8 cellular contexts compared by ENCODE assay signal in the genomic region with DNA sequence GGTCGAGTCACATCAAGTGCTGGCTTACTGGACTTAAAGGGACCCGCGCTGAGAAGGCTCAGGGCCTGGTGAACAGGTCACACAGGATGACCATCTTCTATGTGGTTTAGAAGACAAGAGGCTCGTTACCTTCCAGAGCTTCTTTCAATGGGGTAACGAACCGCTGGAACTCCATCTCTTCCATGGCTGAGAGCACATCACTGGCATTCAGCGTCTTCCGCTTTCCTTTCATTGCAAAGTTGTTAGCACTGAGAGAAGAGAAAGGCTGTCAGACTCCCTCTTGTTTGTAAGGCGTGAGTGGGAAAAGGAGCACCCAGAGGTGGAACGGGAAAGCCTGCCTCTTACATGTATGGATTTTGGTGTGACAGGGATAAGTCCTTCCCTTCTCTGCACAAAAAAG.
DNase-seq lines count a peak whose midpoint lies in the region; ATAC-seq and TF ChIP-seq lines count a peak whose summit lies in the region.

No MANE protein-coding gene starts in this region.

- ATAC-seq in GM21717 (IDR thresholded peaks at IDR 0.05; ENCODE audit: unreplicated experiment): no peak

- peaks cover 7 to 19% of the 10 kb centered on the region in 2 donors for H3K4me1 ChIP-seq in duodenal mucosa (ENCODE audit: control insufficient read depth in 1 of 2, insufficient read depth in 2 of 2, low read length in 2 of 2)

- peaks cover 21% of the 10 kb centered on the region for H3K36me3 Mint-ChIP-seq in nephron progenitor cell (ENCODE audit: low read depth)

- H3K9ac ChIP-seq in duodenal mucosa (ENCODE audit: low read depth in 1 of 2, low read length in 2 of 2): peak overlapping the region; percentile 79 to 91

- TF ChIP-seq CTCF in C4-2B (conservative IDR thresholded peaks at IDR 0.05) (no peak), nephron progenitor cell (IDR thresholded peaks at IDR 0.05) (no peak)

- H3K27me3 Mint-ChIP-seq in nephron progenitor cell (ENCODE audit: low read depth, poor library complexity): peaks cover 6% of the 10 kb centered on the region

- H3K27ac ChIP-seq in C4-2B (peak overlapping the region; percentile 95), duodenal mucosa (ENCODE audit: low read depth, low read length) (peak overlapping the region; percentile 97)

- H3K4me3 ChIP-seq in duodenal mucosa (ENCODE audit: low read depth in 1 of 2, low read length in 2 of 2): peak overlapping the region; percentile 94 to 95

- no peaks in the 10 kb centered on the region for H3K9me3 Mint-ChIP-seq in nephron progenitor cell

- H3K4me3 Mint-ChIP-seq in nephron progenitor cell: peak overlapping the region; percentile 98

- peak overlapping the region; percentile 100 for H3K27ac Mint-ChIP-seq in nephron progenitor cell

- peaks cover 4 to 19% of the 10 kb centered on the region in 2 donors for H3K36me3 ChIP-seq in duodenal mucosa (ENCODE audit: control insufficient read depth in 1 of 2, insufficient read depth in 2 of 2, low read length in 2 of 2)

- H3K9me3 ChIP-seq in duodenal mucosa (ENCODE audit: control insufficient read depth in 1 of 2, low read length in 2 of 2): no peaks in the 10 kb centered on the region

- peaks cover 41% of the 10 kb centered on the region for H3K4me1 Mint-ChIP-seq in nephron progenitor cell

- no peaks in the 10 kb centered on the region for H3K27me3 ChIP-seq in duodenal mucosa (ENCODE audit: control insufficient read depth in 1 of 2, insufficient read depth in 2 of 2, low read length in 2 of 2)

- DNase-seq in NAMALWA (ENCODE audit: low spot score) (peak; percentile 26), nephron progenitor cell (no peak), NCI-H345 treated with DMSO at 0.1 percent for 48 hours (lab: John Stamatoyannopoulos, UW; ENCODE audit: unreplicated experiment) (no peak), cortex of kidney (lab: John Stamatoyannopoulos, UW) (no peak), NOMO-1 treated with DMSO at 0.1 percent for 48 hours (lab: John Stamatoyannopoulos, UW; ENCODE audit: unreplicated experiment) (no peak)
